Comparison of ENCODE assay signal across 19 cellular contexts in the genomic region with DNA sequence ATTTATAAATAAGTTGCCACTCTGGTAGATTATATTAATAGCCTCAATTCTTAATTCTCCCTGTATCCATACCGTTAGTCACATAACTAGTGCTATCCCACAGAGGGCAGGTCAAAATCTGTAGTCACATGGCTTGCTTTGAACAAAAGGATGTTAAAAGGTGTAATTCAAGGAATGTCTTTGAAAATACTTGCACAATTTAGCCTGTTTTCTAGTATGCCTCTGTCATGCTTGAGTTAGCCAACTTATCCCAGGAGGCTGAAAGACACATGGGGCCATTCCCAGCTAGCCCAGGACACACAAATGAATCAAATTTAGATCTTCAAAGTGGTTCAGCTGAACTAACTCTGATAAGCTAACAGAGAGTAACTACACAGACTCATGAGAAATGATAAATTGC.
A peak's percentile ranks its signal among the peaks of the same experiment; 100 is the strongest.
DNase-seq lines count a peak whose midpoint lies in the region; ATAC-seq and TF ChIP-seq lines count a peak whose summit lies in the region.
"Had no signal": no experiment of that assay in that cellular context is flagged by ENCODE, and none has a peak within 500 bp of the region (broad histone marks: within the 10 kb centered on the region; RNA-seq: fewer than 3 reads in every experiment).

No MANE protein-coding gene starts in this region.

- H3K79me2 ChIP-seq in mesendoderm (ENCODE audit: control insufficient read depth, insufficient read depth, low read length) = no peaks in the 10 kb centered on the region

- H3K36me3 Mint-ChIP-seq in Caco-2 (ENCODE audit: insufficient read depth, unreplicated experiment) (no peaks in the 10 kb centered on the region), WTC11 (peaks cover 7% of the 10 kb centered on the region)
- H3K36me3 Mint-ChIP-seq: CD4-positive, CD25-positive, alpha-beta regulatory T cell; CD8-positive, alpha-beta T cell had no signal

- H3K36me3 ChIP-seq in Caco-2 (ENCODE audit: control insufficient read depth, insufficient read depth, low read length) = no peaks in the 10 kb centered on the region
- no peaks in the 10 kb centered on the region for H3K36me3 ChIP-seq in mesendoderm (ENCODE audit: control insufficient read depth, insufficient read depth, low read length)
- H3K36me3 ChIP-seq: BLaER1 had no signal

- no TSS peak for BruUV-seq in Caco-2 (replicated peaks; lab: Mats Ljungman, UMichigan)

- POLR2A ChIA-PET in Caco-2 (lab: Charles Lee) (no interaction called here), WTC11 (lab: Charles Lee) (no interaction called here)

- H3K4me3 ChIP-seq in Caco-2 (ENCODE audit: low read depth, low read length) = no peak overlapping the region
- H3K4me3 ChIP-seq in mesendoderm (ENCODE audit: low read length) = no peak overlapping the region
- H3K4me3 ChIP-seq: BLaER1 had no signal

- no peak overlapping the region for H3K18ac ChIP-seq in mesendoderm (ENCODE audit: low read length)

- intact Hi-C loops in Caco-2 (cut with micrococcal nuclease; ENCODE audit: unreplicated experiment) = no loop called here

- no peak overlapping the region for H3K56ac ChIP-seq in mesendoderm (ENCODE audit: low read length)

- H3K23ac ChIP-seq in mesendoderm (ENCODE audit: low read length) = no peak overlapping the region

- H3K9me3 ChIP-seq in Caco-2 = no peaks in the 10 kb centered on the region
- H3K9me3 ChIP-seq: BLaER1 had no signal

- no peaks in the 10 kb centered on the region for H3K79me1 ChIP-seq in mesendoderm (ENCODE audit: low read length)

- H3K4me1 ChIP-seq in Caco-2 = no peaks in the 10 kb centered on the region
- H3K4me1 ChIP-seq in mesendoderm (ENCODE audit: control insufficient read depth, low read depth, low read length) = no peaks in the 10 kb centered on the region
- H3K4me1 ChIP-seq: BLaER1 had no signal

- H3K4me3 Mint-ChIP-seq in Caco-2 (ENCODE audit: unreplicated experiment) (no peak overlapping the region), WTC11 (no peak overlapping the region)
- H3K4me3 Mint-ChIP-seq: B cell; CD8-positive, alpha-beta T cell had no signal

- CTCF ChIA-PET in Caco-2 (lab: Charles Lee) (interaction anchor here (0.7 kb wide), 1 partner anchor 149 kb away, joined by 3 read pairs; no protein-coding TSS in a partner anchor), WTC11 (lab: Charles Lee) (no interaction called here)

- no peak overlapping the region for H3K27ac ChIP-seq in mesendoderm (ENCODE audit: low read depth, low read length)
- H3K27ac ChIP-seq: 22Rv1, BLaER1, C4-2B had no signal

- no peak overlapping the region for H3K4me2 ChIP-seq in mesendoderm (ENCODE audit: low read length)
- H3K4me2 ChIP-seq: BLaER1 had no signal

- H3K4ac ChIP-seq in mesendoderm (ENCODE audit: low read depth, low read length) = no peak overlapping the region

- WGBS in mesendoderm (ENCODE audit: extremely low coverage, insufficient coverage, low lambda C conversion rate) = no CpG with 5 or more reads among the region's 1 CpG

- H2AK5ac ChIP-seq in mesendoderm (ENCODE audit: low read length) = no peak overlapping the region

- no peak overlapping the region for H3K9ac ChIP-seq in mesendoderm (ENCODE audit: low read length)
- H3K9ac ChIP-seq: BLaER1 had no signal

- TF ChIP-seq CTCF in Caco-2 (IDR thresholded peaks at IDR 0.05; ENCODE audit: insufficient read depth in 1 of 2, low read depth in 1 of 2, low read length in 1 of 2, severe bottlenecking in 1 of 2, unreplicated experiment in 1 of 2) (no peak), WTC11 (IDR thresholded peaks at IDR 0.05) (no peak)

- H4K8ac ChIP-seq in mesendoderm (ENCODE audit: low read depth, low read length) = no peak overlapping the region

- no peak overlapping the region for H2BK5ac ChIP-seq in mesendoderm (ENCODE audit: low read length)

- no peak overlapping the region for H2BK15ac ChIP-seq in mesendoderm (replicated peaks; ENCODE audit: low read depth)

- DNase-seq in Caco-2 = peak; percentile 29 to 34
- DNase-seq in WTC11 (ENCODE audit: low spot score) = no peak
- DNase-seq in iPS DF 19.7 (ENCODE audit: low read depth, low spot score) = peak; percentile 23
- peak; percentile 19 for DNase-seq in mesendoderm
- no peak for DNase-seq in medulla oblongata (ENCODE audit: extremely low spot score)
- DNase-seq in activated effector memory CD4-positive, alpha-beta T cell treated with Interleukin-2 at 50 U/mL for 16 hours = no peak
- DNase-seq: CD4-positive, CD25-positive, alpha-beta regulatory T cell; CD8-positive, alpha-beta T cell; DMS 273 treated with DMSO at 0.1 percent for 48 hours; DMS79 treated with DMSO at 0.1 percent for 48 hours; GF-D8; H7 had no signal

- no peak overlapping the region for H4K5ac ChIP-seq in mesendoderm (ENCODE audit: low read length)

- H3K9me3 Mint-ChIP-seq in Caco-2 (ENCODE audit: unreplicated experiment) (no peaks in the 10 kb centered on the region), WTC11 (peaks cover 11% of the 10 kb centered on the region; the same call in 1 of the 2 replicates)
- H3K9me3 Mint-ChIP-seq: CD8-positive, alpha-beta T cell had no signal

- no peak overlapping the region for H3K27ac Mint-ChIP-seq in Caco-2 (ENCODE audit: unreplicated experiment)
- no peak overlapping the region; the same call in 1 of the 2 replicates for H3K27ac Mint-ChIP-seq in WTC11
- H3K27ac Mint-ChIP-seq: B cell; CD4-positive, CD25-positive, alpha-beta regulatory T cell; CD8-positive, alpha-beta T cell had no signal

- H3K27me3 ChIP-seq in Caco-2 (replicated peaks; ENCODE audit: control insufficient read depth, insufficient read depth, low read length) = no peaks in the 10 kb centered on the region
- no peaks in the 10 kb centered on the region for H3K27me3 ChIP-seq in mesendoderm (ENCODE audit: insufficient read depth, low read length, poor library complexity)
- H3K27me3 ChIP-seq: BLaER1 had no signal

- H3K27me3 Mint-ChIP-seq in Caco-2 (ENCODE audit: insufficient read depth, unreplicated experiment) = no peaks in the 10 kb centered on the region
- H3K27me3 Mint-ChIP-seq in WTC11 (ENCODE audit: low read depth) = no peaks in the 10 kb centered on the region; the same call in 1 of the 2 replicates
- H3K27me3 Mint-ChIP-seq: B cell; CD4-positive, CD25-positive, alpha-beta regulatory T cell had no signal

- H2BK120ac ChIP-seq in mesendoderm (ENCODE audit: low read depth, low read length) = no peak overlapping the region

- H3K4me1 Mint-ChIP-seq in Caco-2 (ENCODE audit: low read depth, unreplicated experiment) = no peaks in the 10 kb centered on the region
- peaks cover 37% of the 10 kb centered on the region for H3K4me1 Mint-ChIP-seq in WTC11
- H3K4me1 Mint-ChIP-seq: B cell; CD4-positive, CD25-positive, alpha-beta regulatory T cell had no signal

- ATAC-seq in WTC11 = peak; percentile 63
- ATAC-seq in HG02981 (IDR thresholded peaks at IDR 0.05; ENCODE audit: unreplicated experiment) = no peak
- ATAC-seq in HG02678 (IDR thresholded peaks at IDR 0.05; ENCODE audit: unreplicated experiment) = no peak
- ATAC-seq: CD8-positive, alpha-beta T cell; HCT116 had no signal

TF ChIP-seq in WTC11, 78 proteins besides CTCF, POLR2A, EP300 and RAD21:
- TF ChIP-seq, protein P1, sequence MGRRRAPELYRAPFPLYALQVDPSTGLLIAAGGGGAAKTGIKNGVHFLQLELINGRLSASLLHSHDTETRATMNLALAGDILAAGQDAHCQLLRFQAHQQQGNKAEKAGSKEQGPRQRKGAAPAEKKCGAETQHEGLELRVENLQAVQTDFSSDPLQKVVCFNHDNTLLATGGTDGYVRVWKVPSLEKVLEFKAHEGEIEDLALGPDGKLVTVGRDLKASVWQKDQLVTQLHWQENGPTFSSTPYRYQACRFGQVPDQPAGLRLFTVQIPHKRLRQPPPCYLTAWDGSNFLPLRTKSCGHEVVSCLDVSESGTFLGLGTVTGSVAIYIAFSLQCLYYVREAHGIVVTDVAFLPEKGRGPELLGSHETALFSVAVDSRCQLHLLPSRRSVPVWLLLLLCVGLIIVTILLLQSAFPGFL (CRISPR knock-in tag; IDR thresholded peaks at IDR 0.05; ENCODE audit: borderline replicate concordance) = no peak
- TF ChIP-seq EMX1 (CRISPR knock-in tag; IDR thresholded peaks at IDR 0.05) = no peak

Comparison
In these comparisons a context has a peak if more than half of its experiments do, and no peak if none do; other contexts are left out.
1. DNase-seq: peak in Caco-2 (2 of 2), iPS DF 19.7 (single experiment) and mesendoderm (single experiment); none in WTC11 (single experiment), medulla oblongata (single experiment) and activated effector memory CD4-positive, alpha-beta T cell treated with Interleukin-2 at 50 U/mL for 16 hours (single experiment).